Comparison of ENCODE assay signal across 6 cellular contexts in genomic region chr9:137606005-137606601, GRCh38. TPM values are rescaled to one million over a fixed set of nuclear protein-coding genes. Genes with fewer than 3 reads are reported as not detected.
DNase-seq lines count a peak whose midpoint lies in the region; TF ChIP-seq lines count a peak whose summit lies in the region.

No MANE protein-coding gene starts in this region.

- peaks cover 4% of the 10 kb centered on the region; the same call in 1 of the 2 replicates for H3K79me2 ChIP-seq in OCI-LY3 (ENCODE audit: low read length)

- TF ChIP-seq CTCF in OCI-LY3 (IDR thresholded peaks at IDR 0.05; ENCODE audit: low read depth, low read length) (no peak), suprapubic skin (IDR thresholded peaks at IDR 0.05) (no peak)

- H3K27ac ChIP-seq in OCI-LY3 (ENCODE audit: low read length) = no peak overlapping the region
- peak overlapping the region; percentile 92 for H3K27ac ChIP-seq in suprapubic skin

- H2AFZ ChIP-seq in OCI-LY3 (ENCODE audit: low read depth, low read length) = no peak overlapping the region

- H3K4me1 ChIP-seq in OCI-LY3 (ENCODE audit: low read length) = peaks cover 22% of the 10 kb centered on the region
- H3K4me1 ChIP-seq in suprapubic skin = peaks cover 39% of the 10 kb centered on the region

- no peaks in the 10 kb centered on the region; the same call in 1 of the 2 replicates for H4K20me1 ChIP-seq in OCI-LY3 (ENCODE audit: insufficient read depth, low read length)

- TF ChIP-seq POLR2A in suprapubic skin (IDR thresholded peaks at IDR 0.05) = no peak

- no CpG with 5 or more reads among the region's 57 CpGs for WGBS in suprapubic skin

- DNase-seq in activated CD8-positive, alpha-beta memory T cell treated with anti-CD3 and anti-CD28 coated beads for 24 hours = peak; percentile 70
- no peak for DNase-seq in activated CD8-positive, alpha-beta memory T cell treated with anti-CD3 and anti-CD28 coated beads, Interleukin-2, amount 50 U/mL, for 4 hours
- peak; percentile 42 for DNase-seq in glomerular visceral epithelial cell (ENCODE audit: extremely low spot score)
- DNase-seq in suprapubic skin (ENCODE audit: low spot score in 2 of 2) = peak in 1 of 2 donors; percentile 76
- DNase-seq in HCEC 1CT = no peak

- no peak for TF ChIP-seq EP300 in suprapubic skin (IDR thresholded peaks at IDR 0.05)

- H3K36me3 ChIP-seq in OCI-LY3 (replicated peaks; ENCODE audit: low read depth, low read length) = no peaks in the 10 kb centered on the region
- no peaks in the 10 kb centered on the region for H3K36me3 ChIP-seq in suprapubic skin

- H3K4me2 ChIP-seq in OCI-LY3 (ENCODE audit: low read length) = peak overlapping the region; percentile 88

- H3K9ac ChIP-seq in OCI-LY3 (ENCODE audit: low read length) = peak overlapping the region; percentile 69

- H3K4me3 ChIP-seq in OCI-LY3 (ENCODE audit: low read length) (peak overlapping the region; percentile 93), suprapubic skin (peak overlapping the region; percentile 90)

- H3K9me3 ChIP-seq in OCI-LY3 (ENCODE audit: insufficient read depth, low read length) (no peaks in the 10 kb centered on the region), suprapubic skin (no peaks in the 10 kb centered on the region)

- H3K27me3 ChIP-seq in OCI-LY3 (ENCODE audit: low read depth, low read length) = no peaks in the 10 kb centered on the region; the same call in 1 of the 2 replicates
- H3K27me3 ChIP-seq in suprapubic skin = no peaks in the 10 kb centered on the region

RNA-seq across cellular contexts. Expression of gene ARRDC1, which starts 0.6 kb away (rescaled TPM):
- total RNA-seq in suprapubic skin = 100 to 1,000 TPM in 1 of 4 donors, 10 to 100 TPM in 3; 79.2 to 143 (median 85.8) TPM

RNA-seq across cellular contexts. Expression of gene EHMT1, which starts 12.7 kb away (rescaled TPM):
- total RNA-seq in suprapubic skin = 100 to 1,000 TPM in 1 of 4 donors, 10 to 100 TPM in 3; 77.1 to 149 (median 86.6) TPM

RNA-seq across cellular contexts. Expression of gene ZMYND19, which starts 15.8 kb away (rescaled TPM):
- 10 to 100 TPM; 19.2 to 39.4 (median 28.3) TPM for total RNA-seq in suprapubic skin

RNA-seq across cellular contexts. Expression of gene DPH7, which starts 27.4 kb away (rescaled TPM):
- total RNA-seq in suprapubic skin = 10 to 100 TPM; 26.8 to 64.8 (median 34.1) TPM

RNA-seq across cellular contexts. Expression of gene MRPL41, which starts 54.4 kb away (rescaled TPM):
- total RNA-seq in suprapubic skin = 10 to 100 TPM; 44.1 to 70.0 (median 55.3) TPM

Comparison
In these comparisons a context has a peak if more than half of its experiments do, and no peak if none do; other contexts are left out.
1. DNase-seq: peak in activated CD8-positive, alpha-beta memory T cell treated with anti-CD3 and anti-CD28 coated beads for 24 hours (single experiment) and glomerular visceral epithelial cell (single experiment); none in activated CD8-positive, alpha-beta memory T cell treated with anti-CD3 and anti-CD28 coated beads, Interleukin-2, amount 50 U/mL, for 4 hours (single experiment) and HCEC 1CT (single experiment).